14 cellular contexts compared by ENCODE assay signal in genomic region chr1:54372978-54373377, GRCh38. TPM values are rescaled to one million over a fixed set of nuclear protein-coding genes. Genes with fewer than 3 reads are reported as not detected.
DNase-seq lines count a peak whose midpoint lies in the region; ATAC-seq and TF ChIP-seq lines count a peak whose summit lies in the region.
"Had no signal": no experiment of that assay in that cellular context is flagged by ENCODE, and none has a peak within 500 bp of the region (broad histone marks: within the 10 kb centered on the region; RNA-seq: fewer than 3 reads in every experiment).

No MANE protein-coding gene starts in this region.

- TF ChIP-seq POLR2A in suprapubic skin (IDR thresholded peaks at IDR 0.05): no peak

- H3K27ac ChIP-seq in HL-60 (replicated peaks): peak overlapping the region; percentile 91
- H3K27ac ChIP-seq in naive thymus-derived CD4-positive, alpha-beta T cell (ENCODE audit: low read depth, low read length): no peak overlapping the region
- no peak overlapping the region for H3K27ac ChIP-seq in suprapubic skin

- intact Hi-C loops in naive thymus-derived CD4-positive, alpha-beta T cell (cut with micrococcal nuclease): no loop called here

- TF ChIP-seq EP300 in suprapubic skin (IDR thresholded peaks at IDR 0.05): no peak

- H3K27me3 ChIP-seq in HL-60 (ENCODE audit: insufficient read depth, poor library complexity, severe bottlenecking) (no peaks in the 10 kb centered on the region), suprapubic skin (no peaks in the 10 kb centered on the region)
- H3K27me3 ChIP-seq in naive thymus-derived CD4-positive, alpha-beta T cell (ENCODE audit: control insufficient read depth in 2 of 2, insufficient read depth in 2 of 2, low read length in 2 of 2): no peaks in the 10 kb centered on the region
- H3K27me3 ChIP-seq: esophagus squamous epithelium had no signal

- H3K9me3 Mint-ChIP-seq in WTC11: no peaks in the 10 kb centered on the region
- no peaks in the 10 kb centered on the region for H3K9me3 Mint-ChIP-seq in naive thymus-derived CD4-positive, alpha-beta T cell
- H3K9me3 Mint-ChIP-seq: activated CD4-positive, alpha-beta T cell treated with anti-CD3 and anti-CD28 coated beads, Interleukin-2, amount 10 ng/mL, durations not matched to agents 7 days and 5 days; activated naive CD4-positive, alpha-beta T cell treated with anti-CD3 and anti-CD28 coated beads, Interleukin-2, amount 50 U/mL, for 24 hours had no signal

- no peak overlapping the region for H3K4me3 Mint-ChIP-seq in WTC11
- H3K4me3 Mint-ChIP-seq in naive thymus-derived CD4-positive, alpha-beta T cell: peak overlapping the region in 8 of 10 donors; percentile 33 to 64 (median 54)
- H3K4me3 Mint-ChIP-seq: activated CD4-positive, alpha-beta T cell treated with anti-CD3 and anti-CD28 coated beads, Interleukin-2, amount 10 ng/mL, durations not matched to agents 7 days and 5 days; activated naive CD4-positive, alpha-beta T cell treated with anti-CD3 and anti-CD28 coated beads, Interleukin-2, amount 50 U/mL, for 24 hours had no signal

- CTCF ChIA-PET in WTC11 (lab: Charles Lee): interaction anchor here (0.7 kb wide), 1 partner anchor 251 kb away, joined by 5 read pairs; no protein-coding TSS in a partner anchor
- CTCF ChIA-PET in naive thymus-derived CD4-positive, alpha-beta T cell (lab: Charles Lee): no interaction called here

- peaks cover 89% of the 10 kb centered on the region for H3K4me1 Mint-ChIP-seq in WTC11
- H3K4me1 Mint-ChIP-seq in naive thymus-derived CD4-positive, alpha-beta T cell: peaks cover 61 to 95% (median 91%) of the 10 kb centered on the region in 7 donors

- H3K27me3 Mint-ChIP-seq in WTC11 (ENCODE audit: low read depth): no peaks in the 10 kb centered on the region
- no peaks in the 10 kb centered on the region for H3K27me3 Mint-ChIP-seq in naive thymus-derived CD4-positive, alpha-beta T cell
- H3K27me3 Mint-ChIP-seq: activated CD4-positive, alpha-beta T cell treated with anti-CD3 and anti-CD28 coated beads, Interleukin-2, amount 10 ng/mL, durations not matched to agents 7 days and 5 days; activated naive CD4-positive, alpha-beta T cell treated with anti-CD3 and anti-CD28 coated beads, Interleukin-2, amount 50 U/mL, for 24 hours had no signal

- TF ChIP-seq CTCF in HL-60 (IDR thresholded peaks at IDR 0.05; ENCODE audit: insufficient read depth, low read length) (no peak), WTC11 (IDR thresholded peaks at IDR 0.05) (no peak), suprapubic skin (IDR thresholded peaks at IDR 0.05) (no peak)

- DNase-seq in GF-D8 (lab: John Stamatoyannopoulos, UW) (peak; percentile 65), HL-60 (ENCODE audit: low read depth in 1 of 2, low spot score in 1 of 2) (peak; percentile 95 to 96), WTC11 (ENCODE audit: low spot score) (no peak), NCI-H2107 (lab: John Stamatoyannopoulos, UW) (no peak), SW 1271 (lab: John Stamatoyannopoulos, UW) (no peak), suprapubic skin (ENCODE audit: low spot score in 2 of 2) (no peak)
- DNase-seq in naive thymus-derived CD4-positive, alpha-beta T cell: peak in 1 of 9 donors; percentile 17
- DNase-seq in activated naive CD4-positive, alpha-beta T cell treated with anti-CD3 and anti-CD28 coated beads, Interleukin-2, amount 50 U/mL, for 16 hours: no peak
- DNase-seq: activated CD4-positive, alpha-beta T cell treated with anti-CD3 and anti-CD28 coated beads, Interleukin-2, amount 10 ng/mL, durations not matched to agents 7 days and 5 days; C1 segment of cervical spinal cord; esophagus squamous epithelium; GOT3; NCI-H1694 had no signal

- 77% methylated on average over 8 of the region's 8 CpGs for WGBS in suprapubic skin

- peaks cover 19% of the 10 kb centered on the region for H3K36me3 Mint-ChIP-seq in WTC11
- H3K36me3 Mint-ChIP-seq in naive thymus-derived CD4-positive, alpha-beta T cell: peaks cover 0 to 25% (median 0%) of the 10 kb centered on the region in 5 donors

- H3K4me1 ChIP-seq in naive thymus-derived CD4-positive, alpha-beta T cell (ENCODE audit: control insufficient read depth in 2 of 2, insufficient read depth in 2 of 2, low read length in 2 of 2): peaks cover 5 to 45% of the 10 kb centered on the region in 2 donors
- peaks cover 30% of the 10 kb centered on the region for H3K4me1 ChIP-seq in suprapubic skin

- no peak overlapping the region for H3K4me3 ChIP-seq in HL-60 (replicated peaks; ENCODE audit: insufficient read depth, low read length)
- no peak overlapping the region for H3K4me3 ChIP-seq in naive thymus-derived CD4-positive, alpha-beta T cell (ENCODE audit: low read length)
- H3K4me3 ChIP-seq in suprapubic skin: no peak overlapping the region
- H3K4me3 ChIP-seq: esophagus squamous epithelium had no signal

- H3K9me3 ChIP-seq in naive thymus-derived CD4-positive, alpha-beta T cell (ENCODE audit: control insufficient read depth in 2 of 3, low read length in 3 of 3): no peaks in the 10 kb centered on the region
- H3K9me3 ChIP-seq in suprapubic skin: no peaks in the 10 kb centered on the region
- H3K9me3 ChIP-seq: esophagus squamous epithelium had no signal

- ATAC-seq in WTC11: no peak
- peak; percentile 39 for ATAC-seq in naive thymus-derived CD4-positive, alpha-beta T cell

- peaks cover 0 to 14% (median 0%) of the 10 kb centered on the region in 3 experiments for H3K36me3 ChIP-seq in naive thymus-derived CD4-positive, alpha-beta T cell (ENCODE audit: control insufficient read depth in 2 of 3, insufficient read depth in 3 of 3, low read length in 3 of 3)
- H3K36me3 ChIP-seq in suprapubic skin: peaks cover 4% of the 10 kb centered on the region

- POLR2A ChIA-PET in WTC11 (lab: Charles Lee): interaction anchor here (0.5 to 0.7 kb wide), 2 partner anchors 57 to 60 kb away, joined by 3 to 8 read pairs; no protein-coding TSS in a partner anchor
- POLR2A ChIA-PET in naive thymus-derived CD4-positive, alpha-beta T cell (lab: Charles Lee): no interaction called here

- H3K27ac Mint-ChIP-seq in WTC11: peak overlapping the region; percentile 55
- peak overlapping the region in 8 of 9 donors; percentile 51 to 87 (median 84) for H3K27ac Mint-ChIP-seq in naive thymus-derived CD4-positive, alpha-beta T cell
- H3K27ac Mint-ChIP-seq: activated CD4-positive, alpha-beta T cell treated with anti-CD3 and anti-CD28 coated beads, Interleukin-2, amount 10 ng/mL, durations not matched to agents 7 days and 5 days had no signal

TF ChIP-seq in WTC11, 78 proteins besides CTCF, POLR2A, EP300 and RAD21 (continues in another document):
- TF ChIP-seq NR3C1 (CRISPR knock-in tag; conservative IDR thresholded peaks at IDR 0.05; ENCODE audit: low read depth) (no peak), ZNF263 (CRISPR knock-in tag; IDR thresholded peaks at IDR 0.05; ENCODE audit: low read depth) (no peak), ZNF281 (CRISPR knock-in tag; IDR thresholded peaks at IDR 0.05) (no peak), E2F5 (CRISPR knock-in tag; IDR thresholded peaks at IDR 0.05) (no peak), GABPB1 (CRISPR knock-in tag; IDR thresholded peaks at IDR 0.05) (no peak), NR1H2 (CRISPR knock-in tag; IDR thresholded peaks at IDR 0.05) (no peak), USF1 (CRISPR knock-in tag; IDR thresholded peaks at IDR 0.05) (no peak), MLX (CRISPR knock-in tag; IDR thresholded peaks at IDR 0.05) (no peak), ETV6 (CRISPR knock-in tag; IDR thresholded peaks at IDR 0.05) (no peak)

RNA-seq across cellular contexts. Expression of gene SSBP3, which starts 33.2 kb away (rescaled TPM):
- total RNA-seq in WTC11 (2021) (98.8 to 115 TPM (median 105 TPM) in 3 replicates), suprapubic skin (10 to 100 TPM; 26.4 to 49.5 (median 37.1) TPM)
- 100 to 1,000 TPM in 2 of 5 experiments, 10 to 100 TPM in 3; 69.4 to 124 (median 98.1) TPM for total RNA-seq in naive thymus-derived CD4-positive, alpha-beta T cell
- 10 to 100 TPM; 19.4 to 21.3 TPM for polyA plus RNA-seq in naive thymus-derived CD4-positive, alpha-beta T cell

Comparison
In these comparisons a context has a peak if more than half of its experiments do, and no peak if none do; other contexts are left out.
1. DNase-seq: peak in GF-D8 (single experiment) and HL-60 (2 of 2); none in WTC11 (single experiment), NCI-H2107 (single experiment), SW 1271 (0 of 2), suprapubic skin (0 of 2) and activated naive CD4-positive, alpha-beta T cell treated with anti-CD3 and anti-CD28 coated beads, Interleukin-2, amount 50 U/mL, for 16 hours (single experiment).